In genomic region chr9:118946669-118947068, GRCh38 we compare ENCODE assay signal across 8 cellular contexts.
"Had no signal": no experiment of that assay in that cellular context is flagged by ENCODE, and none has a peak within 500 bp of the region (broad histone marks: within the 10 kb centered on the region; RNA-seq: fewer than 3 reads in every experiment).

No MANE protein-coding gene starts in this region.

- H3K9me3 Mint-ChIP-seq: GM23338 had no signal

- H3K4me2 ChIP-seq: GM23338 had no signal

- H3K4me3 ChIP-seq: GM23338, HAP-1, K562 had no signal

- H3K27ac Mint-ChIP-seq: GM23338, HFFc6 had no signal

- H3K9me3 ChIP-seq: HAP-1 had no signal

- H2AFZ ChIP-seq: GM23338 had no signal

- DNase-seq: HFFc6, IMR-90 had no signal

- H3K4me3 Mint-ChIP-seq: GM23338, HFFc6 had no signal

- H3K4me1 ChIP-seq: HAP-1 had no signal

- ATAC-seq: GM23338, HCT116, K562 had no signal

- H3K27ac ChIP-seq: HL-60 had no signal

- FAIRE-seq: H1, K562 had no signal

- H3K36me3 ChIP-seq: HAP-1 had no signal
